25 cellular contexts compared by ENCODE assay signal in genomic region chr20:41468994-41469600, GRCh38.
"Had no signal": no experiment of that assay in that cellular context is flagged by ENCODE, and none has a peak within 500 bp of the region (broad histone marks: within the 10 kb centered on the region; RNA-seq: fewer than 3 reads in every experiment).

No MANE protein-coding gene starts in this region.

- H3K9me3 Mint-ChIP-seq: activated T-cell treated with anti-CD3 and anti-CD28 coated beads, Interleukin-2, amount 50 U/mL, for 4 hours; immature natural killer cell; T-helper 1 cell treated with Interleukin-12 subunit alpha and Interleukin-12 subunit beta and Interleukin-4 antibody, amounts not matched to agents 30 μg/mL and 1 μg/mL, for 36 hours had no signal

- H3K4me3 Mint-ChIP-seq: activated naive CD4-positive, alpha-beta T cell treated with anti-CD3 and anti-CD28 coated beads, Interleukin-2, amount 10 ng/mL, durations not matched to agents 7 days and 5 days; activated naive CD8-positive, alpha-beta T cell treated with anti-CD3 and anti-CD28 coated beads, Interleukin-2, amount 50 U/mL, for 24 hours; activated T-cell treated with anti-CD3 and anti-CD28 coated beads, Interleukin-2, amount 50 U/mL, for 4 hours; brain; immature natural killer cell; nephron progenitor cell; T-helper 1 cell treated with Interleukin-12 subunit alpha and Interleukin-12 subunit beta and Interleukin-4 antibody, amounts not matched to agents 30 μg/mL and 1 μg/mL, for 36 hours had no signal

- H3K4me1 Mint-ChIP-seq: activated naive CD4-positive, alpha-beta T cell treated with anti-CD3 and anti-CD28 coated beads, Interleukin-2, amount 10 ng/mL, durations not matched to agents 7 days and 5 days; activated naive CD8-positive, alpha-beta T cell treated with anti-CD3 and anti-CD28 coated beads, Interleukin-2, amount 50 U/mL, for 24 hours; immature natural killer cell had no signal

- H3K36me3 ChIP-seq: colonic mucosa had no signal

- ATAC-seq: activated naive CD8-positive, alpha-beta T cell treated with anti-CD3 and anti-CD28 coated beads, Interleukin-2, amount 50 U/mL, for 24 hours; activated T-cell treated with anti-CD3 and anti-CD28 coated beads, Interleukin-2, amount 50 U/mL, for 4 hours; lower lobe of right lung; upper lobe of right lung had no signal

- H3K4me3 ChIP-seq: colonic mucosa, lower lobe of right lung, skin epidermis, thoracic aorta, upper lobe of right lung had no signal

- H3K27me3 ChIP-seq: colonic mucosa, upper lobe of right lung had no signal

- H3K9me3 ChIP-seq: colonic mucosa, lower lobe of right lung, upper lobe of right lung had no signal

- H3K4me1 ChIP-seq: colonic mucosa, lower lobe of right lung, upper lobe of right lung had no signal

- H3K27ac Mint-ChIP-seq: activated naive CD4-positive, alpha-beta T cell treated with anti-CD3 and anti-CD28 coated beads, Interleukin-2, amount 10 ng/mL, durations not matched to agents 7 days and 5 days; activated naive CD8-positive, alpha-beta T cell treated with anti-CD3 and anti-CD28 coated beads, Interleukin-2, amount 50 U/mL, for 24 hours; nephron progenitor cell; T-helper 1 cell treated with Interleukin-12 subunit alpha and Interleukin-12 subunit beta and Interleukin-4 antibody, amounts not matched to agents 30 μg/mL and 1 μg/mL, for 36 hours had no signal

- DNase-seq: activated CD4-positive, alpha-beta T cell treated with anti-CD3 and anti-CD28 coated beads, Interleukin-2, amount 50 U/mL, for 1 hour; activated CD4-positive, CD25-positive, alpha-beta regulatory T cell treated with anti-CD3 and anti-CD28 coated beads, Interleukin-2, amount 50 U/mL, for 72 hours; activated CD8-positive, alpha-beta memory T cell treated with anti-CD3 and anti-CD28 coated beads, Interleukin-2, amount 50 U/mL, for 4 hours; activated naive CD4-positive, alpha-beta T cell treated with anti-CD3 and anti-CD28 coated beads, Interleukin-2, amount 10 ng/mL, durations not matched to agents 7 days and 5 days; activated naive CD8-positive, alpha-beta T cell treated with anti-CD3 and anti-CD28 coated beads, Interleukin-2, amount 50 U/mL, for 24 hours; activated T-cell treated with anti-CD3 and anti-CD28 coated beads, Interleukin-2, amount 50 U/mL, for 4 hours; anterior cingulate cortex; central memory CD4-positive, alpha-beta T cell; colonic mucosa; erythroblast; foreskin melanocyte; immature natural killer cell; lower lobe of right lung; nephron progenitor cell; occipital lobe; posterior cingulate gyrus; retina; stimulated activated CD4-positive, alpha-beta T cell treated with anti-CD3 and anti-CD28 coated beads, Interleukin-15, amount 100 ng/mL, for 24 hours; stimulated activated CD4-positive, alpha-beta T cell treated with anti-CD3 and anti-CD28 coated beads, Interleukin-4, amount 100 ng/mL, for 1 hour; upper lobe of right lung had no signal

- H3K27ac ChIP-seq: colonic mucosa, lower lobe of right lung, skin epidermis, thoracic aorta, upper lobe of right lung, VCaP had no signal

- H3K27me3 Mint-ChIP-seq: activated naive CD4-positive, alpha-beta T cell treated with anti-CD3 and anti-CD28 coated beads, Interleukin-2, amount 10 ng/mL, durations not matched to agents 7 days and 5 days; activated naive CD8-positive, alpha-beta T cell treated with anti-CD3 and anti-CD28 coated beads, Interleukin-2, amount 50 U/mL, for 24 hours; brain had no signal
